17 cellular contexts compared by ENCODE assay signal in genomic region chr10:79412516-79412915, GRCh38. TPM values are rescaled to one million over a fixed set of nuclear protein-coding genes. Genes with fewer than 3 reads are reported as not detected.
"Had no signal": no experiment of that assay in that cellular context is flagged by ENCODE, and none has a peak within 500 bp of the region (broad histone marks: within the 10 kb centered on the region; RNA-seq: fewer than 3 reads in every experiment).

No MANE protein-coding gene starts in this region.

- H3K27me3 Mint-ChIP-seq: T-helper 17 cell had no signal

- H3K36me3 Mint-ChIP-seq: activated naive CD4-positive, alpha-beta T cell treated with anti-CD3 and anti-CD28 coated beads, Interleukin-2, amount 50 U/mL, for 72 hours had no signal

- H3K9me3 Mint-ChIP-seq: activated naive CD4-positive, alpha-beta T cell treated with anti-CD3 and anti-CD28 coated beads, Interleukin-2, amount 50 U/mL, for 72 hours; activated T-cell treated with anti-CD3 and anti-CD28 coated beads, Interleukin-2, amount 50 U/mL, for 72 hours had no signal

- H3K4me3 ChIP-seq: tibial artery had no signal

- H3K27ac Mint-ChIP-seq: activated naive CD4-positive, alpha-beta T cell treated with anti-CD3 and anti-CD28 coated beads, Interleukin-2, amount 50 U/mL, for 72 hours; activated T-cell treated with anti-CD3 and anti-CD28 coated beads, Interleukin-2, amount 50 U/mL, for 72 hours; T-helper 17 cell had no signal

- DNase-seq: activated CD4-positive, alpha-beta T cell treated with anti-CD3 and anti-CD28 coated beads for 1 hour; activated CD4-positive, alpha-beta T cell treated with anti-CD3 and anti-CD28 coated beads, Interleukin-2, amount 50 U/mL, for 4 hours; activated gamma-delta T cell treated with Interleukin-2 at 50 U/mL for 16 hours; hippocampal formation; islet precursor cell; midbrain; stimulated activated CD4-positive, alpha-beta T cell treated with anti-CD3 and anti-CD28 coated beads, Interleukin-12 subunit alpha, Interleukin-12 subunit beta, amount 100 ng/mL, for 4 hours; stimulated activated CD4-positive, alpha-beta T cell treated with anti-CD3 and anti-CD28 coated beads, Interleukin-1b, Interleukin-23, amount 100 ng/mL, for 48 hours; stimulated activated naive CD4-positive, alpha-beta T cell treated with Interleukin-2 at 50 U/mL for 16 hours; T-helper 17 cell had no signal

- H3K27me3 ChIP-seq: dorsolateral prefrontal cortex, tibial artery had no signal

- ATAC-seq: left lobe of liver had no signal

- H3K9me3 ChIP-seq: tibial artery had no signal

- H3K27ac ChIP-seq: tibial artery, VCaP had no signal

- H3K4me3 Mint-ChIP-seq: activated T-cell treated with anti-CD3 and anti-CD28 coated beads, Interleukin-2, amount 50 U/mL, for 72 hours; T-helper 17 cell had no signal

RNA-seq across cellular contexts. Expression of gene ZCCHC24, which starts 32.9 kb away (rescaled TPM):
- polyA plus RNA-seq: neural cell had no signal
